Comparison of ENCODE assay signal across 1 cellular context in genomic region chr1:1349256-1350012, GRCh38.
TF ChIP-seq lines count a peak whose summit lies in the region.

TSS of gene DVL1 (minus strand) at chr1:1349418. CDS start at chr1:1349065, 353 bp downstream.

TF ChIP-seq in K562, 482 proteins besides CTCF, POLR2A, EP300 and RAD21 (continued from another document):
- TF ChIP-seq ZBTB12 (CRISPR knock-in tag; IDR thresholded peaks at IDR 0.05) (peak; percentile 57; the same call in 1 of the 2 replicates), DMBX1 (CRISPR knock-in tag; IDR thresholded peaks at IDR 0.05; ENCODE audit: borderline replicate concordance) (peak; percentile 60; the same call in 1 of the 2 replicates), THRAP3 (IDR thresholded peaks at IDR 0.05; ENCODE audit: borderline replicate concordance) (no peak), NEUROD1 (IDR thresholded peaks at IDR 0.05; ENCODE audit: borderline replicate concordance, low read depth, low read length, partially characterized antibody) (no peak), NR1H2 (CRISPR knock-in tag; IDR thresholded peaks at IDR 0.05) (0 out of 2 replicates have a peak, but pooled peaks have one; percentile 13), HMGXB4 (CRISPR knock-in tag; IDR thresholded peaks at IDR 0.05) (peak; percentile 86), CREM (IDR thresholded peaks at IDR 0.05; ENCODE audit: low read depth) (peak; percentile 89), PHTF2 (CRISPR knock-in tag; IDR thresholded peaks at IDR 0.05) (no peak), HCFC1 (IDR thresholded peaks at IDR 0.05; ENCODE audit: low read depth, low read length) (peak; percentile 17; the same call in 1 of the 2 replicates), CHD4 (IDR thresholded peaks at IDR 0.05; ENCODE audit: insufficient read depth, insufficient replicate concordance, low read depth, low read length, poor library complexity, severe bottlenecking) (no peak), NELFE (IDR thresholded peaks at IDR 0.05; ENCODE audit: insufficient read depth, insufficient read length) (no peak), MAZ (CRISPR knock-in tag; conservative IDR thresholded peaks at IDR 0.05 in 1 of 2, IDR thresholded peaks at IDR 0.05 in 1 of 2) (peak; percentile 79 to 93), HNRNPL (IDR thresholded peaks at IDR 0.05; ENCODE audit: low read depth, low read length) (no peak), MCM2 (IDR thresholded peaks at IDR 0.05; ENCODE audit: low read depth) (no peak), PHF8 (IDR thresholded peaks at IDR 0.05; ENCODE audit: borderline replicate concordance, low read length) (peak; percentile 79; the same call in 1 of the 2 replicates), CREB3L1 (IDR thresholded peaks at IDR 0.05; ENCODE audit: borderline replicate concordance, low read depth) (peak; percentile 66; the same call in 1 of the 2 replicates), SMAD4 (CRISPR knock-in tag; conservative IDR thresholded peaks at IDR 0.05) (peak; percentile 82), ZFPM2 (CRISPR knock-in tag; IDR thresholded peaks at IDR 0.05) (peak; percentile 65; the same call in 1 of the 2 replicates), GABPB1 (CRISPR knock-in tag; IDR thresholded peaks at IDR 0.05) (peak; percentile 57; the same call in 1 of the 2 replicates), THAP7 (CRISPR knock-in tag; IDR thresholded peaks at IDR 0.05) (0 out of 2 replicates have a peak, but pooled peaks have one; percentile 42), MIER1 (IDR thresholded peaks at IDR 0.05; ENCODE audit: low read depth) (no peak), ZBTB11 (CRISPR knock-in tag; IDR thresholded peaks at IDR 0.05) (peak in 2 of 3 experiments; percentile 47 to 85; a peak in 3 of 6 replicates), SAFB (IDR thresholded peaks at IDR 0.05; ENCODE audit: borderline replicate concordance, low read depth, low read length) (no peak), ESRRA (IDR thresholded peaks at IDR 0.05; ENCODE audit: borderline replicate concordance, low read depth) (peak; percentile 31; the same call in 1 of the 2 replicates), SNRNP70 (optimal IDR thresholded peaks at IDR 0.05; ENCODE audit: low read depth, low read length) (no peak), ZNF766 (CRISPR knock-in tag; conservative IDR thresholded peaks at IDR 0.05) (peak; percentile 63; the same call in 1 of the 2 replicates), ZBTB5 (IDR thresholded peaks at IDR 0.05) (no peak), COPS2 (conservative IDR thresholded peaks at IDR 0.05) (no peak), ILF3 (IDR thresholded peaks at IDR 0.05; ENCODE audit: borderline replicate concordance) (peak; percentile 91; the same call in 1 of the 2 replicates), ETV1 (tag; conservative IDR thresholded peaks at IDR 0.05; ENCODE audit: low read depth) (peak; percentile 27; the same call in 1 of the 2 replicates), ZNF277 (CRISPR knock-in tag; IDR thresholded peaks at IDR 0.05; ENCODE audit: borderline replicate concordance) (no peak), VEZF1 (CRISPR knock-in tag; IDR thresholded peaks at IDR 0.05) (peak; percentile 86), ZNF740 (CRISPR knock-in tag; IDR thresholded peaks at IDR 0.05) (peak; percentile 93), ZNF740 (tag; IDR thresholded peaks at IDR 0.05) (peak in 1 of 2 experiments; percentile 47; a peak in 1 of 4 replicates), ZNF174 (CRISPR knock-in tag; IDR thresholded peaks at IDR 0.05) (no peak), ARID3B (CRISPR knock-in tag; IDR thresholded peaks at IDR 0.05; ENCODE audit: borderline replicate concordance) (peak; percentile 93; the same call in 1 of the 2 replicates)
